Comparison of ENCODE assay signal across 8 cellular contexts in genomic region chr1:9589144-9589718, GRCh38. TPM values are rescaled to one million over a fixed set of nuclear protein-coding genes. Genes with fewer than 3 reads are reported as not detected.
DNase-seq lines count a peak whose midpoint lies in the region; ATAC-seq and TF ChIP-seq lines count a peak whose summit lies in the region.

No MANE protein-coding gene starts in this region.

- H3K4me1 ChIP-seq in BLaER1 treated with 17β-estradiol and CSF1 and Interleukin-3, amounts not matched to agents 10 nM and 100 nM, result peaks cover 57 to 73% (median 62%) of the 10 kb centered on the region in 10 experiments
- H3K4me1 ChIP-seq in esophagus muscularis mucosa (peaks cover 49 to 60% (median 53%) of the 10 kb centered on the region in 4 donors), upper lobe of right lung (peaks cover 27% of the 10 kb centered on the region)

- TF ChIP-seq CTCF in esophagus muscularis mucosa (IDR thresholded peaks at IDR 0.05), result no peak
- TF ChIP-seq CTCF in nephron (IDR thresholded peaks at IDR 0.05; ENCODE audit: unreplicated experiment in 3 of 3), result no peak
- TF ChIP-seq CTCF in upper lobe of right lung (IDR thresholded peaks at IDR 0.05), result no peak

- no peaks in the 10 kb centered on the region for H3K27me3 ChIP-seq in BLaER1 treated with 17β-estradiol and CSF1 and Interleukin-3, amounts not matched to agents 10 nM and 100 nM
- H3K27me3 ChIP-seq in esophagus muscularis mucosa (no peaks in the 10 kb centered on the region), upper lobe of right lung (no peaks in the 10 kb centered on the region)

- peak overlapping the region; percentile 80 for H3K27ac Mint-ChIP-seq in activated CD8-positive, alpha-beta T cell treated with anti-CD3 and anti-CD28 coated beads, Interleukin-2, amount 10 ng/mL, durations not matched to agents 7 days and 5 days
- peak overlapping the region in 1 of 3 experiments; percentile 69 for H3K27ac Mint-ChIP-seq in nephron

- H3K9me3 ChIP-seq in BLaER1 treated with 17β-estradiol and CSF1 and Interleukin-3, amounts not matched to agents 10 nM and 100 nM (replicated peaks in 1 of 11), result no peaks in the 10 kb centered on the region
- H3K9me3 ChIP-seq in esophagus muscularis mucosa, result no peaks in the 10 kb centered on the region
- H3K9me3 ChIP-seq in upper lobe of right lung, result no peaks in the 10 kb centered on the region

- H3K36me3 ChIP-seq in BLaER1 treated with 17β-estradiol and CSF1 and Interleukin-3, amounts not matched to agents 10 nM and 100 nM, result peaks cover 0 to 12% (median 6%) of the 10 kb centered on the region in 11 experiments; a peak in 17 of 22 replicates
- peaks cover 0 to 5% (median 0%) of the 10 kb centered on the region in 4 donors for H3K36me3 ChIP-seq in esophagus muscularis mucosa
- no peaks in the 10 kb centered on the region for H3K36me3 ChIP-seq in upper lobe of right lung

- no peak for DNase-seq in Jurkat, Clone E6-1 (ENCODE audit: low read depth, low spot score)
- peak; percentile 63 for DNase-seq in activated CD8-positive, alpha-beta T cell treated with anti-CD3 and anti-CD28 coated beads, Interleukin-2, amount 10 ng/mL, durations not matched to agents 7 days and 5 days
- DNase-seq in esophagus muscularis mucosa (ENCODE audit: extremely low spot score), result no peak
- DNase-seq in upper lobe of right lung, result peak; percentile 72
- DNase-seq in occipital lobe (lab: John Stamatoyannopoulos, UW), result no peak

- POLR2A ChIA-PET in activated CD8-positive, alpha-beta T cell treated with anti-CD3 and anti-CD28 coated beads, Interleukin-2, amount 10 ng/mL, durations not matched to agents 7 days and 5 days (lab: Charles Lee), result interaction anchor here (1.0 to 1.6 kb wide), 4 partner anchors 8 to 354 kb away, joined by 3 to 5 read pairs (median 4); partner anchors contain the start of genes LZIC and NMNAT1

- ATAC-seq in GM21367 (IDR thresholded peaks at IDR 0.05; ENCODE audit: unreplicated experiment) (peak; percentile 13), upper lobe of right lung (no peak)
- peak; percentile 25 for ATAC-seq in activated CD8-positive, alpha-beta T cell treated with anti-CD3 and anti-CD28 coated beads, Interleukin-2, amount 10 ng/mL, durations not matched to agents 7 days and 5 days

- CTCF ChIA-PET in activated CD8-positive, alpha-beta T cell treated with anti-CD3 and anti-CD28 coated beads, Interleukin-2, amount 10 ng/mL, durations not matched to agents 7 days and 5 days (lab: Charles Lee), result interaction anchor here (0.6 to 2.1 kb wide), 9 partner anchors 12 to 321 kb away, joined by 3 to 13 read pairs (median 3); no protein-coding TSS in a partner anchor

- 0% methylated on average over 17 of the region's 63 CpGs for WGBS in esophagus muscularis mucosa

- peaks cover 8% of the 10 kb centered on the region for H3K36me3 Mint-ChIP-seq in activated CD8-positive, alpha-beta T cell treated with anti-CD3 and anti-CD28 coated beads, Interleukin-2, amount 10 ng/mL, durations not matched to agents 7 days and 5 days (ENCODE audit: low read depth)
- H3K36me3 Mint-ChIP-seq in nephron (ENCODE audit: low read depth), result no peaks in the 10 kb centered on the region

- H3K4me1 Mint-ChIP-seq in activated CD8-positive, alpha-beta T cell treated with anti-CD3 and anti-CD28 coated beads, Interleukin-2, amount 10 ng/mL, durations not matched to agents 7 days and 5 days (ENCODE audit: low read depth), result peaks cover 35% of the 10 kb centered on the region
- peaks cover 37% of the 10 kb centered on the region for H3K4me1 Mint-ChIP-seq in nephron

- H3K4me2 ChIP-seq in BLaER1 treated with 17β-estradiol and CSF1 and Interleukin-3, amounts not matched to agents 10 nM and 100 nM, result peak overlapping the region; percentile 95 to 100 (median 99)

- H3K27me3 Mint-ChIP-seq in activated CD8-positive, alpha-beta T cell treated with anti-CD3 and anti-CD28 coated beads, Interleukin-2, amount 10 ng/mL, durations not matched to agents 7 days and 5 days (ENCODE audit: low read depth), result no peaks in the 10 kb centered on the region
- no peaks in the 10 kb centered on the region for H3K27me3 Mint-ChIP-seq in nephron (ENCODE audit: low read depth)

- H4K20me1 ChIP-seq in BLaER1 treated with 17β-estradiol and CSF1 and Interleukin-3, amounts not matched to agents 10 nM and 100 nM, result peaks cover 20 to 67% (median 56%) of the 10 kb centered on the region in 11 experiments; a peak in 20 of 22 replicates

- TF ChIP-seq POLR2A in esophagus muscularis mucosa (IDR thresholded peaks at IDR 0.05; ENCODE audit: low read depth), result no peak

- H3K4me3 Mint-ChIP-seq in activated CD8-positive, alpha-beta T cell treated with anti-CD3 and anti-CD28 coated beads, Interleukin-2, amount 10 ng/mL, durations not matched to agents 7 days and 5 days, result peak overlapping the region; percentile 84
- peak overlapping the region; percentile 86 to 94 (median 93) for H3K4me3 Mint-ChIP-seq in nephron

- H3K4me3 ChIP-seq in BLaER1 treated with 17β-estradiol and CSF1 and Interleukin-3, amounts not matched to agents 10 nM and 100 nM, result peak overlapping the region; percentile 69 to 94 (median 86)
- H3K4me3 ChIP-seq in Jurkat, Clone E6-1 (ENCODE audit: low read length), result peak overlapping the region; percentile 68
- H3K4me3 ChIP-seq in esophagus muscularis mucosa (peak overlapping the region; percentile 70 to 91 (median 82)), upper lobe of right lung (peak overlapping the region; percentile 65)

- TF ChIP-seq EP300 in esophagus muscularis mucosa (IDR thresholded peaks at IDR 0.05), result no peak

- intact Hi-C loops in esophagus muscularis mucosa (cut with DNase I), result no loop called here
- intact Hi-C loops in upper lobe of right lung (cut with DNase I), result no loop called here

- peak overlapping the region; percentile 76 to 92 (median 88) for H3K9ac ChIP-seq in BLaER1 treated with 17β-estradiol and CSF1 and Interleukin-3, amounts not matched to agents 10 nM and 100 nM

- peak overlapping the region in 10 of 11 experiments; percentile 47 to 86 (median 83); a peak in 20 of 22 replicates for H3K27ac ChIP-seq in BLaER1 treated with 17β-estradiol and CSF1 and Interleukin-3, amounts not matched to agents 10 nM and 100 nM
- H3K27ac ChIP-seq in esophagus muscularis mucosa (replicated peaks in 1 of 4) (peak overlapping the region; percentile 75 to 86 (median 84)), upper lobe of right lung (peak overlapping the region; percentile 60)

- no peaks in the 10 kb centered on the region for H3K9me3 Mint-ChIP-seq in activated CD8-positive, alpha-beta T cell treated with anti-CD3 and anti-CD28 coated beads, Interleukin-2, amount 10 ng/mL, durations not matched to agents 7 days and 5 days (ENCODE audit: insufficient read depth)
- no peaks in the 10 kb centered on the region for H3K9me3 Mint-ChIP-seq in nephron

RNA-seq across cellular contexts. Expression of gene TMEM201, which starts 0.5 kb away (rescaled TPM):
- 10.9 TPM for polyA plus RNA-seq in Jurkat, Clone E6-1 (2012; ENCODE audit: insufficient read depth, insufficient read length)
- total RNA-seq in activated CD8-positive, alpha-beta T cell treated with anti-CD3 and anti-CD28 coated beads, Interleukin-2, amount 10 ng/mL, durations not matched to agents 7 days and 5 days, result 10 to 100 TPM; 21.1 to 23.2 TPM
- total RNA-seq in esophagus muscularis mucosa (10 to 100 TPM in 1 of 4 donors, 1 to 10 TPM in 3; 6.8 to 10.5 (median 8.2) TPM), upper lobe of right lung (8.5 TPM), occipital lobe (4.7 TPM)

RNA-seq across cellular contexts. Expression of gene SLC25A33, which starts 50.0 kb away (rescaled TPM):
- polyA plus RNA-seq in Jurkat, Clone E6-1 (2012; ENCODE audit: insufficient read depth, insufficient read length), result 7.4 TPM
- 1 to 10 TPM; 4.1 to 4.4 TPM for total RNA-seq in activated CD8-positive, alpha-beta T cell treated with anti-CD3 and anti-CD28 coated beads, Interleukin-2, amount 10 ng/mL, durations not matched to agents 7 days and 5 days
- total RNA-seq in esophagus muscularis mucosa (10 to 100 TPM in 1 of 4 donors, 1 to 10 TPM in 3; 5.1 to 15.6 (median 8.9) TPM), upper lobe of right lung (4.9 TPM), occipital lobe (13.9 TPM)

Comparison
In these comparisons a context has a peak if more than half of its experiments do, and no peak if none do; other contexts are left out.
1. DNase-seq: peak in activated CD8-positive, alpha-beta T cell treated with anti-CD3 and anti-CD28 coated beads, Interleukin-2, amount 10 ng/mL, durations not matched to agents 7 days and 5 days (single experiment) and upper lobe of right lung (single experiment); none in Jurkat, Clone E6-1 (single experiment), esophagus muscularis mucosa (single experiment) and occipital lobe (single experiment).
2. Peak in every context shown above with its lines, with median percentiles within 50 percentile points of each other: H3K27ac ChIP-seq and H3K4me3 ChIP-seq.